ENCODE assay signal across 9 cellular contexts in the genomic region with DNA sequence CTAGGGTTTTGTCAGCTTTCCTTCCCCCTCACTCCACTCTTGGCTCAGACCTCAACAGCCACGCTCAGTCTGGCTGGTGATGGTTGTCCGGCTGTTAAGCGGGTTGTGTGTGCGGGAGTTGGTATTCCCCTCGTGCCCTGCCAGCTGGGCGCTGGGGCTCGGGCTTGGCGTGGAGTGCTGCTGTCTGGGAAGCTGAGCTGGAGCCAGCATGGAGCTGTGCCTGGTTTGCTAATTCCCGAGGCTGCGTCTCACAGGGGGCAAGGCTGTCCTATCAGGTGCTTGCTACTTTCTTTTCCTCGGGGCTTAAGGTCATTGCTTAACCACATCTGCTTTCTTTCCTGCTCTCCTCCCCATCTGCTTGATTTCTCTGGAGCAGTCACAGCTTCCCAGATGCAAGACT. TPM values are rescaled to one million over a fixed set of nuclear protein-coding genes. Genes with fewer than 3 reads are reported as not detected.
DNase-seq lines count a peak whose midpoint lies in the region; ATAC-seq and TF ChIP-seq lines count a peak whose summit lies in the region.
"Had no signal": no experiment of that assay in that cellular context is flagged by ENCODE, and none has a peak within 500 bp of the region (broad histone marks: within the 10 kb centered on the region; RNA-seq: fewer than 3 reads in every experiment).

No MANE protein-coding gene starts in this region.

- CTCF ChIA-PET in SK-N-SH (lab: Yijun Ruan, JAX): interaction anchor here (0.7 to 1.2 kb wide), 3 partner anchors 20 to 41 kb away, joined by 3 read pairs; no protein-coding TSS in a partner anchor

- no peaks in the 10 kb centered on the region for H3K27me3 ChIP-seq in BE2C
- no peaks in the 10 kb centered on the region for H3K27me3 ChIP-seq in SK-N-SH (ENCODE audit: insufficient read depth)
- H3K27me3 ChIP-seq in ovary: no peaks in the 10 kb centered on the region

- no peak overlapping the region for H3K4me2 ChIP-seq in SK-N-SH

- H4K20me1 ChIP-seq in SK-N-SH (ENCODE audit: insufficient read depth): peaks cover 23% of the 10 kb centered on the region; the same call in 1 of the 2 replicates

- H3K9me3 ChIP-seq in BE2C (no peaks in the 10 kb centered on the region), SK-N-SH (no peaks in the 10 kb centered on the region), ovary (no peaks in the 10 kb centered on the region)

- whole genome bisulfite sequencing in SK-N-SH (ENCODE audit: low lambda C conversion rate): 28% methylated on average over 9 of the region's 11 CpGs
- 4 to 16% (median 6%) methylated on average over 11 of the region's 11 CpGs for WGBS in ovary, 3 donors

- intact Hi-C loops in head of caudate nucleus (cut with DNase I): no loop called here
- intact Hi-C loops in ovary (cut with DNase I): no loop called here

- no peak for TF ChIP-seq RAD21 in SK-N-SH (IDR thresholded peaks at IDR 0.05; ENCODE audit: low read length)

- peaks cover 61% of the 10 kb centered on the region for H3K36me3 Mint-ChIP-seq in activated T-helper 17 cell treated with anti-CD3 and anti-CD28 coated beads, Interleukin-2, amount 50 U/mL, for 72 hours (ENCODE audit: low read depth)

- H3K9me2 ChIP-seq in SK-N-SH: no peaks in the 10 kb centered on the region

- TF ChIP-seq CTCF in BE2C (IDR thresholded peaks at IDR 0.05; ENCODE audit: low read depth, low read length): no peak
- no peak for TF ChIP-seq CTCF in SK-N-SH (IDR thresholded peaks at IDR 0.05)
- no peak for TF ChIP-seq CTCF in ovary (IDR thresholded peaks at IDR 0.05)

- H2AFZ ChIP-seq in SK-N-SH (ENCODE audit: low read depth): no peak overlapping the region

- H3K79me2 ChIP-seq in SK-N-SH (ENCODE audit: insufficient read depth): peaks cover 18% of the 10 kb centered on the region

- peaks cover 5% of the 10 kb centered on the region for H3K4me1 Mint-ChIP-seq in activated T-helper 17 cell treated with anti-CD3 and anti-CD28 coated beads, Interleukin-2, amount 50 U/mL, for 72 hours

- POLR2A ChIA-PET in SK-N-SH (lab: Yijun Ruan, JAX): interaction anchor here (0.7 kb wide), 1 partner anchor 15 kb away, joined by 3 read pairs; no protein-coding TSS in a partner anchor

- H3K9ac ChIP-seq in SK-N-SH: no peak overlapping the region

- TF ChIP-seq EP300 in SK-N-SH (IDR thresholded peaks at IDR 0.05; ENCODE audit: borderline replicate concordance in 1 of 2, low read depth in 1 of 2, low read length in 1 of 2): no peak
- no peak for TF ChIP-seq EP300 in ovary (IDR thresholded peaks at IDR 0.05)

- DNase-seq in BE2C: peak; percentile 78
- DNase-seq in SK-N-SH: peak; percentile 66
- DNase-seq in head of caudate nucleus: peak; percentile 40 to 85 (median 70)
- DNase-seq in ovary: peak; percentile 59 to 81 (median 78)
- DNase-seq in activated CD4-positive, CD25-positive, alpha-beta regulatory T cell (lab: John Stamatoyannopoulos, UW): no peak
- no peak for DNase-seq in GOT3 (lab: John Stamatoyannopoulos, UW)
- no peak for DNase-seq in NOMO-1 treated with dmso at 0.1 percent for 144 hours (lab: John Stamatoyannopoulos, UW; ENCODE audit: unreplicated experiment)

- no peak overlapping the region for H3K4me3 ChIP-seq in BE2C (ENCODE audit: low read depth, low read length)
- H3K4me3 ChIP-seq in SK-N-SH (ENCODE audit: low read depth in 2 of 2, low read length in 1 of 2): no peak overlapping the region
- H3K4me3 ChIP-seq in ovary: no peak overlapping the region

- ATAC-seq in activated T-helper 17 cell treated with anti-CD3 and anti-CD28 coated beads, Interleukin-2, amount 50 U/mL, for 72 hours (replicated peaks): no peak

- H3K4me3 Mint-ChIP-seq in activated T-helper 17 cell treated with anti-CD3 and anti-CD28 coated beads, Interleukin-2, amount 50 U/mL, for 72 hours: no peak overlapping the region

- H3K9me3 Mint-ChIP-seq in activated T-helper 17 cell treated with anti-CD3 and anti-CD28 coated beads, Interleukin-2, amount 50 U/mL, for 72 hours: no peaks in the 10 kb centered on the region

- TF ChIP-seq POLR2A in ovary (IDR thresholded peaks at IDR 0.05): no peak

- H3K27ac ChIP-seq in SK-N-SH (ENCODE audit: low read depth in 2 of 2, low read length in 1 of 2) (peak overlapping the region; percentile 23 to 36; a peak in 3 of 4 replicates), ovary (peak overlapping the region in 1 of 2 donors; percentile 34)

- H3K36me3 ChIP-seq in BE2C (peaks cover 59% of the 10 kb centered on the region), SK-N-SH (replicated peaks in 1 of 2; ENCODE audit: control insufficient read depth in 1 of 2, insufficient read depth in 2 of 2, low read length in 1 of 2) (peaks cover 0 to 18% of the 10 kb centered on the region in 2 experiments), ovary (no peaks in the 10 kb centered on the region)

- H3K27me3 Mint-ChIP-seq in activated T-helper 17 cell treated with anti-CD3 and anti-CD28 coated beads, Interleukin-2, amount 50 U/mL, for 72 hours: no peaks in the 10 kb centered on the region
- H3K27me3 Mint-ChIP-seq: progenitor cell of endocrine pancreas had no signal

- no peak overlapping the region for H3K27ac Mint-ChIP-seq in activated T-helper 17 cell treated with anti-CD3 and anti-CD28 coated beads, Interleukin-2, amount 50 U/mL, for 72 hours
- H3K27ac Mint-ChIP-seq: progenitor cell of endocrine pancreas had no signal

- no peaks in the 10 kb centered on the region for H3F3A ChIP-seq in SK-N-SH (replicated peaks; ENCODE audit: insufficient read depth)

- peaks cover 22% of the 10 kb centered on the region for H3K4me1 ChIP-seq in BE2C
- peaks cover 4 to 59% of the 10 kb centered on the region in 2 experiments; a peak in 1 of 4 replicates for H3K4me1 ChIP-seq in SK-N-SH (ENCODE audit: control insufficient read depth in 1 of 2, insufficient read depth in 2 of 2, low read depth in 1 of 2, low read length in 1 of 2)
- peaks cover 31% of the 10 kb centered on the region for H3K4me1 ChIP-seq in ovary (ENCODE audit: insufficient read depth)

TF ChIP-seq in SK-N-SH, 30 proteins besides CTCF, POLR2A, EP300 and RAD21 (continues in another document):
- TF ChIP-seq RXRA (IDR thresholded peaks at IDR 0.05; ENCODE audit: borderline replicate concordance, low read depth): no peak
- TF ChIP-seq FOXJ3 (CRISPR knock-in tag; IDR thresholded peaks at IDR 0.05): 0 out of 2 replicates have a peak, but pooled peaks have one; percentile 27
- no peak for TF ChIP-seq EZH2phosphoT487 (IDR thresholded peaks at IDR 0.05; ENCODE audit: borderline replicate concordance, low read depth)
- TF ChIP-seq, protein P1, sequence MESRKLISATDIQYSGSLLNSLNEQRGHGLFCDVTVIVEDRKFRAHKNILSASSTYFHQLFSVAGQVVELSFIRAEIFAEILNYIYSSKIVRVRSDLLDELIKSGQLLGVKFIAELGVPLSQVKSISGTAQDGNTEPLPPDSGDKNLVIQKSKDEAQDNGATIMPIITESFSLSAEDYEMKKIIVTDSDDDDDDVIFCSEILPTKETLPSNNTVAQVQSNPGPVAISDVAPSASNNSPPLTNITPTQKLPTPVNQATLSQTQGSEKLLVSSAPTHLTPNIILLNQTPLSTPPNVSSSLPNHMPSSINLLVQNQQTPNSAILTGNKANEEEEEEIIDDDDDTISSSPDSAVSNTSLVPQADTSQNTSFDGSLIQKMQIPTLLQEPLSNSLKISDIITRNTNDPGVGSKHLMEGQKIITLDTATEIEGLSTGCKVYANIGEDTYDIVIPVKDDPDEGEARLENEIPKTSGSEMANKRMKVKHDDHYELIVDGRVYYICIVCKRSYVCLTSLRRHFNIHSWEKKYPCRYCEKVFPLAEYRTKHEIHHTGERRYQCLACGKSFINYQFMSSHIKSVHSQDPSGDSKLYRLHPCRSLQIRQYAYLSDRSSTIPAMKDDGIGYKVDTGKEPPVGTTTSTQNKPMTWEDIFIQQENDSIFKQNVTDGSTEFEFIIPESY (IDR thresholded peaks at IDR 0.05; ENCODE audit: borderline replicate concordance, low read depth): no peak
- TF ChIP-seq MXI1 (IDR thresholded peaks at IDR 0.05; ENCODE audit: low read depth, low read length): 0 out of 2 replicates have a peak, but pooled peaks have one; percentile 41
- TF ChIP-seq, protein P2, sequence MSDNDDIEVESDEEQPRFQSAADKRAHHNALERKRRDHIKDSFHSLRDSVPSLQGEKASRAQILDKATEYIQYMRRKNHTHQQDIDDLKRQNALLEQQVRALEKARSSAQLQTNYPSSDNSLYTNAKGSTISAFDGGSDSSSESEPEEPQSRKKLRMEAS (IDR thresholded peaks at IDR 0.05; ENCODE audit: low read depth): no peak
- no peak for TF ChIP-seq JUND (IDR thresholded peaks at IDR 0.05)
- no peak for TF ChIP-seq SMC3 (IDR thresholded peaks at IDR 0.05; ENCODE audit: low read depth, low read length)
- TF ChIP-seq SIN3A (IDR thresholded peaks at IDR 0.05; ENCODE audit: borderline replicate concordance, low read depth, low read length): no peak
- TF ChIP-seq, protein P3, sequence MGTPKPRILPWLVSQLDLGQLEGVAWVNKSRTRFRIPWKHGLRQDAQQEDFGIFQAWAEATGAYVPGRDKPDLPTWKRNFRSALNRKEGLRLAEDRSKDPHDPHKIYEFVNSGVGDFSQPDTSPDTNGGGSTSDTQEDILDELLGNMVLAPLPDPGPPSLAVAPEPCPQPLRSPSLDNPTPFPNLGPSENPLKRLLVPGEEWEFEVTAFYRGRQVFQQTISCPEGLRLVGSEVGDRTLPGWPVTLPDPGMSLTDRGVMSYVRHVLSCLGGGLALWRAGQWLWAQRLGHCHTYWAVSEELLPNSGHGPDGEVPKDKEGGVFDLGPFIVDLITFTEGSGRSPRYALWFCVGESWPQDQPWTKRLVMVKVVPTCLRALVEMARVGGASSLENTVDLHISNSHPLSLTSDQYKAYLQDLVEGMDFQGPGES (IDR thresholded peaks at IDR 0.05; ENCODE audit: low read depth, low read length): no peak
- TF ChIP-seq, protein P4, sequence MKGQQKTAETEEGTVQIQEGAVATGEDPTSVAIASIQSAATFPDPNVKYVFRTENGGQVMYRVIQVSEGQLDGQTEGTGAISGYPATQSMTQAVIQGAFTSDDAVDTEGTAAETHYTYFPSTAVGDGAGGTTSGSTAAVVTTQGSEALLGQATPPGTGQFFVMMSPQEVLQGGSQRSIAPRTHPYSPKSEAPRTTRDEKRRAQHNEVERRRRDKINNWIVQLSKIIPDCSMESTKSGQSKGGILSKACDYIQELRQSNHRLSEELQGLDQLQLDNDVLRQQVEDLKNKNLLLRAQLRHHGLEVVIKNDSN (IDR thresholded peaks at IDR 0.05; ENCODE audit: borderline replicate concordance, low read depth): no peak
- TF ChIP-seq CHD2 (IDR thresholded peaks at IDR 0.05; ENCODE audit: low read length, partially characterized antibody): peak; percentile 13
- TF ChIP-seq GABPA (IDR thresholded peaks at IDR 0.05; ENCODE audit: low read depth): no peak
- TF ChIP-seq TEAD4 (IDR thresholded peaks at IDR 0.05; ENCODE audit: borderline replicate concordance, insufficient read depth): no peak

RNA-seq across cellular contexts. Expression of a gene that starts 29.9 kb away (rescaled TPM):
- polyA plus RNA-seq in BE2C (2012; ENCODE audit: insufficient read depth, insufficient read length, low read depth): 48.9 TPM
- 28.0 and 28.6 TPM in 2 replicates for polyA plus RNA-seq in SK-N-SH (2012; rRNA removed)
- polyA plus RNA-seq in SK-N-SH (2012; cell fraction: cytosol; rRNA removed): 25.2 and 27.2 TPM in 2 replicates
- 35.3 and 38.5 TPM in 2 replicates for polyA plus RNA-seq in SK-N-SH (2012; cell fraction: nucleus; rRNA removed)
- total RNA-seq in ovary: 10 to 100 TPM; 11.2 to 30.6 (median 24.3) TPM
- polyA plus RNA-seq in ovary: 10 to 100 TPM; 16.6 to 58.3 TPM
- 10 to 100 TPM in 1 of 2 donors, 1 to 10 TPM in 1; 8.4 to 19.2 TPM for total RNA-seq in activated T-helper 17 cell treated with anti-CD3 and anti-CD28 coated beads, Interleukin-2, amount 50 U/mL, for 72 hours

Comparison
In these comparisons a context has a peak if more than half of its experiments do, and no peak if none do; other contexts are left out.
1. DNase-seq: peak in BE2C (single experiment), SK-N-SH (single experiment), head of caudate nucleus (42 of 42) and ovary (5 of 5); none in activated CD4-positive, CD25-positive, alpha-beta regulatory T cell (0 of 4), GOT3 (single experiment) and NOMO-1 treated with dmso at 0.1 percent for 144 hours (single experiment).